8 cellular contexts compared by ENCODE assay signal in the genomic region with DNA sequence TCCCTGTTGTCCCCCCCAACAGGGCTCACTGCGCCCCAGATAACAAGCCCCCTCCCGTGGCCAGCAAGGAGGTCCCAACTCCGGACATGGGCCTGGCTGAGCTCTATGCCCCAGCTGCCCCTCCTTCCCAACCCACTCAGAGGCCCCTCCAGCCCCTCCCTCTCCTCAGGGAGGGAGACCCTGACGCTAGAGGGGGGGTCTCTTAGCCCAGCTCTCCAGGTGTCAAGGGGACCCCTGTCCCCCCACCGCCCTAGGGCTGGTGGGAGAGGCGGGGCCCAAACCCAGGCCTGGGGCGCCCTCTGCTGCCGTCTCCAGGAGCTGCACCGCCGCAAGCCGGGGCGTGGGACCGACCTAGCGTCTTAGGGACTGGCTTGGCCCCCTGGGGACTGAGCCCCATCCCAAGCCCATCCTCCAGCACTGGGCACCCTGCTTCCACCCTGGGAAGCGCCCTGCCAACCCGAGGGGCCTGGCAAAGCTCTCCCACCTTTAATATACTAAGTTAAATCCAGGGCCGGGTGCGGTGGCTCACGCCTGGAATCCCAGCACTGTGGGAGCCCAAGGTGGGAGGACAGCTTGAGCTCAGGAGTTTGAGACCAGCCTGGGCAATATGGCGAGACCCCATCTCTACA. TPM values are rescaled to one million over a fixed set of nuclear protein-coding genes. Genes with fewer than 3 reads are reported as not detected.
A peak's percentile ranks its signal among the peaks of the same experiment; 100 is the strongest.
DNase-seq lines count a peak whose midpoint lies in the region; ATAC-seq and TF ChIP-seq lines count a peak whose summit lies in the region.

No MANE protein-coding gene starts in this region.

- WGBS in lower leg skin, 2 donors = 9 to 12% methylated on average over 12 to 14 of the region's 20 CpGs

- H3K36me3 Mint-ChIP-seq in MCF 10A (ENCODE audit: insufficient read depth, unreplicated experiment) = peaks cover 1% of the 10 kb centered on the region

- H3K9me3 Mint-ChIP-seq in MCF 10A (ENCODE audit: unreplicated experiment) = no peaks in the 10 kb centered on the region

- no peak for TF ChIP-seq POLR2A in lower leg skin (IDR thresholded peaks at IDR 0.05)

- H3K36me3 ChIP-seq in BLaER1 (peaks cover 2% of the 10 kb centered on the region; the same call in 1 of the 2 replicates), left lung (no peaks in the 10 kb centered on the region)

- H3K27me3 ChIP-seq in BLaER1 = peaks cover 69% of the 10 kb centered on the region
- H3K27me3 ChIP-seq in left lung = peaks cover 46 to 76% of the 10 kb centered on the region in 2 donors

- H3K4me3 Mint-ChIP-seq in MCF 10A (ENCODE audit: unreplicated experiment) = no peak overlapping the region

- H3K4me2 ChIP-seq in BLaER1 = peak overlapping the region; percentile 66; the same call in 1 of the 2 replicates

- CTCF ChIA-PET in MCF 10A (lab: Yijun Ruan, JAX) = interaction anchor here (0.5 to 1.5 kb wide), 5 partner anchors 8 to 263 kb away, joined by 3 to 4 read pairs (median 3); no protein-coding TSS in a partner anchor

- TF ChIP-seq CTCF in VCaP (conservative IDR thresholded peaks at IDR 0.05) (peak; percentile 93), MCF 10A (IDR thresholded peaks at IDR 0.05; ENCODE audit: unreplicated experiment) (peak; percentile 95), left lung (IDR thresholded peaks at IDR 0.05) (peak; percentile 93 to 97), lower leg skin (IDR thresholded peaks at IDR 0.05) (peak in 1 of 3 donors; percentile 84)

- H3K27ac Mint-ChIP-seq in MCF 10A (ENCODE audit: low read depth, unreplicated experiment) = no peak overlapping the region

- peak; percentile 51 for DNase-seq in MCF 10A (ENCODE audit: unreplicated experiment)
- DNase-seq in left lung = peak; percentile 60 to 95
- DNase-seq in stimulated activated CD8-positive, alpha-beta memory T cell treated with anti-CD3 and anti-CD28 coated beads, Interleukin-2, amount 100 ng/mL, for 1 hour (ENCODE audit: low read depth in 2 of 2) = peak; percentile 38 to 53
- no peak for DNase-seq in putamen (ENCODE audit: low spot score)
- DNase-seq in lower leg skin (ENCODE audit: low spot score in 2 of 2) = no peak

- BruUV-seq in MCF 10A (replicated peaks; lab: Mats Ljungman, UMichigan) = no TSS peak

- POLR2A ChIA-PET in MCF 10A (lab: Yijun Ruan, JAX) = interaction anchor here (0.6 to 0.9 kb wide), 4 partner anchors 17 to 203 kb away, joined by 3 to 4 read pairs (median 4); partner anchors contain the start of gene CNN2

- H3K4me3 ChIP-seq in BLaER1 = no peak overlapping the region
- H3K4me3 ChIP-seq in left lung = no peak overlapping the region
- H3K4me3 ChIP-seq in lower leg skin (ENCODE audit: low read depth, poor library complexity, severe bottlenecking) = no peak overlapping the region

- peaks cover 42% of the 10 kb centered on the region for H4K20me1 ChIP-seq in BLaER1

- no peak overlapping the region for H3K27ac ChIP-seq in BLaER1
- H3K27ac ChIP-seq in VCaP = no peak overlapping the region
- no peak overlapping the region for H3K27ac ChIP-seq in left lung

- no peak overlapping the region for H3K9ac ChIP-seq in BLaER1

- ATAC-seq in HG02763 (IDR thresholded peaks at IDR 0.05; ENCODE audit: unreplicated experiment) = peak; percentile 44
- ATAC-seq in left lung = peak; percentile 85

- H3K4me1 ChIP-seq in BLaER1 (peaks cover 19% of the 10 kb centered on the region), left lung (peaks cover 0 to 21% of the 10 kb centered on the region in 2 donors)

- intact Hi-C loops in MCF 10A (cut with micrococcal nuclease) = loop anchor here (1.0 kb wide), 2 partner anchors 80 to 231 kb away; no protein-coding TSS in a partner anchor
- intact Hi-C loops in left lung (cut with DNase I) = no loop called here
- intact Hi-C loops in lower leg skin (cut with DNase I; ENCODE audit: low total_unique reads) = no loop called here

- no peaks in the 10 kb centered on the region for H3K4me1 Mint-ChIP-seq in MCF 10A (ENCODE audit: insufficient read depth, unreplicated experiment)

- H3K27me3 Mint-ChIP-seq in MCF 10A (ENCODE audit: insufficient read depth, unreplicated experiment) = peaks cover 17% of the 10 kb centered on the region

- H3K9me3 ChIP-seq in BLaER1 = no peaks in the 10 kb centered on the region
- H3K9me3 ChIP-seq in left lung = no peaks in the 10 kb centered on the region

RNA-seq across cellular contexts. Expression of gene GRIN3B, which starts 1.4 kb away (rescaled TPM):
- total RNA-seq in MCF 10A (2022) = not detected in 2 replicates
- 1 to 10 TPM in 1 of 2 donors, not detected in 1; 2.7 TPM for total RNA-seq in left lung
- total RNA-seq in lower leg skin = not detected

RNA-seq across cellular contexts. Expression of gene WDR18, which starts 17.5 kb away (rescaled TPM):
- 81.9 and 96.7 TPM in 2 replicates for total RNA-seq in MCF 10A (2022)
- total RNA-seq in left lung = 10 to 100 TPM; 36.1 to 40.7 TPM
- total RNA-seq in lower leg skin = 10 to 100 TPM; 29.0 to 66.9 (median 39.9) TPM

RNA-seq across cellular contexts. Expression of gene TMEM259, which starts 19.3 kb away (rescaled TPM):
- 130 and 146 TPM in 2 replicates for total RNA-seq in MCF 10A (2022)
- 100 to 1,000 TPM; 135 to 154 TPM for total RNA-seq in left lung
- total RNA-seq in lower leg skin = 100 to 1,000 TPM; 180 to 299 (median 226) TPM

RNA-seq across cellular contexts. Expression of gene RNU6-2, which starts 19.7 kb away (rescaled TPM):
- total RNA-seq in MCF 10A (2022) = not detected in 2 replicates
- total RNA-seq in left lung = not detected
- total RNA-seq in lower leg skin = not detected

RNA-seq across cellular contexts. Expression of gene CNN2, which starts 24.8 kb away (rescaled TPM):
- total RNA-seq in MCF 10A (2022) (112 and 166 TPM in 2 replicates), left lung (100 to 1,000 TPM; 250 to 259 TPM), lower leg skin (10 to 100 TPM; 71.2 to 86.5 (median 79.7) TPM)

Comparison
In these comparisons a context has a peak if more than half of its experiments do, and no peak if none do; other contexts are left out.
1. DNase-seq: peak in MCF 10A (single experiment), left lung (2 of 2) and stimulated activated CD8-positive, alpha-beta memory T cell treated with anti-CD3 and anti-CD28 coated beads, Interleukin-2, amount 100 ng/mL, for 1 hour (2 of 2); none in putamen (single experiment) and lower leg skin (0 of 2).